In the genomic region with DNA sequence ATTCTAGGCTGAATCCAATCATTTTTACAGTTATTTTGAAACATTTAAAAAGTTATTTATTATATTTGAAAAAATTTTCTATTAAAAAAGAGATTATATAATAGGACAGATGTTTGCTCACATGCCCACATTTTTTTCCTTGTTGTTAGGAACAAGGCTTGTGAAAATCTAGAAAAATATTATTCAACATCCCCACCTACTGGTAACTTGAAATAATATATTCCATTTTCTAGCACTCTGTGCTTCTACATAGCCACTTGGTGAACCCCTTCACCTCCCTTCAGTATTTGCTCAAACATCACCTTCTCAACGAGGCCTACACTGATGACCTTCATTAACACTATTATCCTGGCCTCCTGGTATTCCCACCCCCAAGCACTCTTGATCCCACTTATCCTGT, we compare ENCODE assay signal across 10 cellular contexts. TPM values are rescaled to one million over a fixed set of nuclear protein-coding genes. Genes with fewer than 3 reads are reported as not detected.
A peak's percentile ranks its signal among the peaks of the same experiment; 100 is the strongest.
DNase-seq lines count a peak whose midpoint lies in the region; ATAC-seq, FAIRE-seq and TF ChIP-seq lines count a peak whose summit lies in the region.
"Had no signal": no experiment of that assay in that cellular context is flagged by ENCODE, and none has a peak within 500 bp of the region (broad histone marks: within the 10 kb centered on the region; RNA-seq: fewer than 3 reads in every experiment).

No MANE protein-coding gene starts in this region.

- no peaks in the 10 kb centered on the region for H3K4me1 ChIP-seq in pancreas

- H3K27ac ChIP-seq in C4-2B = no peak overlapping the region
- no peak overlapping the region for H3K27ac ChIP-seq in pancreas
- H3K27ac ChIP-seq: thoracic aorta had no signal

- ATAC-seq in GM21717 (IDR thresholded peaks at IDR 0.05; ENCODE audit: unreplicated experiment) = peak; percentile 58
- peak in 3 of 4 donors; percentile 67 to 80 (median 75) for ATAC-seq in pancreas
- ATAC-seq in HG03571 (IDR thresholded peaks at IDR 0.05; ENCODE audit: unreplicated experiment) = no peak

- 3 to 4% methylated on average over 1 of the region's 1 CpG for WGBS in pancreas, 2 donors

- peak; percentile 66 for FAIRE-seq in pancreas (lab: Jason Lieb, UNC)

- no peaks in the 10 kb centered on the region for H3K27me3 ChIP-seq in pancreas

- no peak overlapping the region for H3K4me3 ChIP-seq in choroid plexus epithelial cell (ENCODE audit: low read depth, low read length)
- H3K4me3 ChIP-seq in pancreas = no peak overlapping the region
- H3K4me3 ChIP-seq: thoracic aorta had no signal

- peak; percentile 34 for TF ChIP-seq CTCF in C4-2B (conservative IDR thresholded peaks at IDR 0.05)
- TF ChIP-seq CTCF in choroid plexus epithelial cell (conservative IDR thresholded peaks at IDR 0.05; ENCODE audit: low read depth, low read length) = peak; percentile 37
- TF ChIP-seq CTCF in pancreas (IDR thresholded peaks at IDR 0.05) = no peak

- DNase-seq in NCI-H345 (lab: John Stamatoyannopoulos, UW) (peak; percentile 11), choroid plexus epithelial cell (ENCODE audit: low read depth) (peak; percentile 76), pancreas (no peak), middle frontal gyrus (ENCODE audit: extremely low spot score, low spot score) (no peak)
- DNase-seq in activated naive CD4-positive, alpha-beta T cell treated with Interleukin-2 at 50 U/mL for 16 hours = no peak

- H3K9me3 ChIP-seq in pancreas = no peaks in the 10 kb centered on the region
- H3K9me3 ChIP-seq: thoracic aorta had no signal

- H3K36me3 ChIP-seq in pancreas = no peaks in the 10 kb centered on the region
- H3K36me3 ChIP-seq: thoracic aorta had no signal

- intact Hi-C loops in pancreas (cut with DNase I) = no loop called here

RNA-seq across cellular contexts. Expression of gene GPRC6A, which starts 18.4 kb away (rescaled TPM):
- not detected for total RNA-seq in pancreas
- polyA plus RNA-seq in pancreas = not detected
- total RNA-seq: thoracic aorta had no signal
- polyA plus RNA-seq: esophagus had no signal

RNA-seq across cellular contexts. Expression of gene RFX6, which starts 29.8 kb away (rescaled TPM):
- total RNA-seq in pancreas = 1 to 10 TPM in 4 of 6 donors, under 1 TPM in 2; 0.51 to 4.1 (median 1.5) TPM
- polyA plus RNA-seq in pancreas = 10 to 100 TPM in 1 of 2 donors, 1 to 10 TPM in 1; 3.3 to 20.8 TPM
- total RNA-seq: thoracic aorta had no signal

Comparison
In these comparisons a context has a peak if more than half of its experiments do, and no peak if none do; other contexts are left out.
1. CTCF ChIP-seq: peak in C4-2B (single experiment) and choroid plexus epithelial cell (single experiment); none in pancreas (0 of 4).
2. DNase-seq: peak in NCI-H345 (single experiment) and choroid plexus epithelial cell (single experiment); none in pancreas (0 of 6), middle frontal gyrus (single experiment) and activated naive CD4-positive, alpha-beta T cell treated with Interleukin-2 at 50 U/mL for 16 hours (single experiment).